9 cellular contexts compared by ENCODE assay signal in the genomic region with DNA sequence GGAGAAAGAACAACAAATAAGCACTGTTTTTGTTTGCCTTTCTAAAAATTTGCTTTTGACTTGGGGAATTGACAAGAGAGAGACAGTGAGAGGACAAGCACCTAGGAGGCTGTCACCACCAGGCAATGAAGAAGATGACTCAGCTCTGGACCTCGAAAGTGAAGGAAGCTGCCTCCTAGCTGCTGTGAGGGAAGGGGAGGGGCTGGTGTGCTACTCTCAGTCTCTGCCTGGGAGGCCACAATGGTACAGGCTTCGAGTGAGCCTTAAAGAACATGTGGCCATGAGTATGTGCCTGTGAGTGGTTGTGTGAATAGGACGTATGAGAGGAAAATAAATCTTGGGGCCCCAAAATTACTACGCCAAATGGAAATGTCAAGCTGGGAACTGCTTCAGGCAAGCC. TPM values are rescaled to one million over a fixed set of nuclear protein-coding genes. Genes with fewer than 3 reads are reported as not detected.
DNase-seq lines count a peak whose midpoint lies in the region; ATAC-seq, FAIRE-seq and TF ChIP-seq lines count a peak whose summit lies in the region.
"Had no signal": no experiment of that assay in that cellular context is flagged by ENCODE, and none has a peak within 500 bp of the region (broad histone marks: within the 10 kb centered on the region; RNA-seq: fewer than 3 reads in every experiment).

No MANE protein-coding gene starts in this region.

- no peaks in the 10 kb centered on the region for H3K36me3 ChIP-seq in A673 (ENCODE audit: insufficient read depth, low read length, poor library complexity, severe bottlenecking)

- H3K27ac ChIP-seq in A673 (ENCODE audit: low read depth, low read length, poor library complexity, severe bottlenecking) = no peak overlapping the region

- peaks cover 3% of the 10 kb centered on the region for H3K4me1 ChIP-seq in A673 (ENCODE audit: insufficient read depth, low read length, poor library complexity, severe bottlenecking)

- H3K4me3 Mint-ChIP-seq in nephron progenitor cell = no peak overlapping the region
- H3K4me3 Mint-ChIP-seq: naive thymus-derived CD8-positive, alpha-beta T cell had no signal

- POLR2A ChIA-PET in A673 (lab: Charles Lee; ENCODE audit: low non-redundant PET) = no interaction called here

- no peak for TF ChIP-seq CTCF in A673 (conservative IDR thresholded peaks at IDR 0.05; ENCODE audit: low read depth, low read length)
- TF ChIP-seq CTCF in nephron progenitor cell (IDR thresholded peaks at IDR 0.05) = no peak

- no peak overlapping the region for H3K27ac Mint-ChIP-seq in nephron progenitor cell
- H3K27ac Mint-ChIP-seq: naive thymus-derived CD8-positive, alpha-beta T cell had no signal

- no peak for FAIRE-seq in urothelium cell line (lab: Jason Lieb, UNC)

- H3K27me3 ChIP-seq in A673 (replicated peaks; ENCODE audit: insufficient read depth, low read depth, low read length, poor library complexity) = no peaks in the 10 kb centered on the region

- CTCF ChIA-PET in A673 (lab: Charles Lee) = no interaction called here

- no peaks in the 10 kb centered on the region for H3K27me3 Mint-ChIP-seq in nephron progenitor cell (ENCODE audit: low read depth, poor library complexity)

- intact Hi-C loops in A673 (cut with micrococcal nuclease; ENCODE audit: unreplicated experiment) = no loop called here

- ATAC-seq in GM18867 (IDR thresholded peaks at IDR 0.05; ENCODE audit: unreplicated experiment) = peak; percentile 100
- ATAC-seq in HG02840 (IDR thresholded peaks at IDR 0.05; ENCODE audit: low FRiP score, unreplicated experiment) = peak; percentile 89

- H3K9me3 ChIP-seq in A673 (ENCODE audit: low read depth, low read length, poor library complexity, severe bottlenecking) = no peaks in the 10 kb centered on the region

- no TSS peak for BruUV-seq in A673 (replicated peaks; lab: Mats Ljungman, UMichigan)

- peaks cover 12% of the 10 kb centered on the region for H3K9me3 Mint-ChIP-seq in nephron progenitor cell
- H3K9me3 Mint-ChIP-seq: naive thymus-derived CD8-positive, alpha-beta T cell had no signal

- no peaks in the 10 kb centered on the region for H3K36me3 Mint-ChIP-seq in nephron progenitor cell (ENCODE audit: low read depth)
- H3K36me3 Mint-ChIP-seq: naive thymus-derived CD8-positive, alpha-beta T cell had no signal

- H3K4me1 Mint-ChIP-seq in nephron progenitor cell = peaks cover 7% of the 10 kb centered on the region

- DNase-seq in A673 (ENCODE audit: low spot score) = peak; percentile 43
- DNase-seq in NOMO-1 treated with DMSO at 0.1 percent for 48 hours (lab: John Stamatoyannopoulos, UW; ENCODE audit: unreplicated experiment) = peak; percentile 89
- DNase-seq in dermis blood vessel endothelial cell = peak; percentile 56
- peak; percentile 69 for DNase-seq in urothelium cell line (ENCODE audit: low spot score)
- DNase-seq in NCI-H774 (lab: John Stamatoyannopoulos, UW) = no peak
- DNase-seq in nephron progenitor cell = no peak
- DNase-seq: naive thymus-derived CD8-positive, alpha-beta T cell had no signal

- H3K4me3 ChIP-seq in A673 (ENCODE audit: low read depth, low read length, poor library complexity, severe bottlenecking) = no peak overlapping the region

RNA-seq across cellular contexts. Expression of gene PLK2, which starts 7.1 kb away (rescaled TPM):
- total RNA-seq in A673 (2021) (4.2 TPM in 2 replicates), dermis blood vessel endothelial cell (435 and 601 TPM in 2 replicates)

RNA-seq across cellular contexts. Expression of gene GAPT, which starts 24.3 kb away (rescaled TPM):
- total RNA-seq in A673 (2021) = not detected in 2 replicates
- total RNA-seq in dermis blood vessel endothelial cell = not detected in 2 replicates

Comparison
In these comparisons a context has a peak if more than half of its experiments do, and no peak if none do; other contexts are left out.
1. DNase-seq: peak in A673 (single experiment), NOMO-1 treated with DMSO at 0.1 percent for 48 hours (single experiment), dermis blood vessel endothelial cell (single experiment) and urothelium cell line (single experiment); none in NCI-H774 (single experiment) and nephron progenitor cell (single experiment).
2. RNA of gene PLK2, which starts 7.1 kb away (total RNA-seq): 435 to 601 TPM in dermis blood vessel endothelial cell; 4.2 TPM in A673; every median in the first group is over 10 times any median in the second.